Comparison of ENCODE assay signal across 1 cellular context in genomic region chr11:34192481-34193401, GRCh38.
TF ChIP-seq lines count a peak whose summit lies in the region.

No MANE protein-coding gene starts in this region.

TF ChIP-seq in GM12878, 131 proteins besides CTCF, POLR2A, EP300 and RAD21 (continued from another document):
- no peak for TF ChIP-seq E2F4 (IDR thresholded peaks at IDR 0.05; ENCODE audit: low read depth, low read length)
- TF ChIP-seq NR2F1 (conservative IDR thresholded peaks at IDR 0.05): no peak
- TF ChIP-seq IKZF1 (conservative IDR thresholded peaks at IDR 0.05): no peak
- no peak for TF ChIP-seq NFIC (IDR thresholded peaks at IDR 0.05; ENCODE audit: low read depth, low read length)
TF ChIP-seq in GM12878: peak in this region for 0.
